ENCODE assay signal across 12 cellular contexts in genomic region chr17:17800504-17801021, GRCh38.
"Had no signal": no experiment of that assay in that cellular context is flagged by ENCODE, and none has a peak within 500 bp of the region (broad histone marks: within the 10 kb centered on the region; RNA-seq: fewer than 3 reads in every experiment).

No MANE protein-coding gene starts in this region.

- H3K4me1 Mint-ChIP-seq: activated CD4-positive, alpha-beta memory T cell treated with anti-CD3 and anti-CD28 coated beads, Interleukin-2, amount 10 ng/mL, durations not matched to agents 7 days and 5 days; activated CD4-positive, alpha-beta T cell treated with anti-CD3 and anti-CD28 coated beads for 36 hours had no signal

- H3K36me3 Mint-ChIP-seq: natural killer cell had no signal

- DNase-seq: activated CD4-positive, alpha-beta memory T cell treated with anti-CD3 and anti-CD28 coated beads, Interleukin-2, amount 10 ng/mL, durations not matched to agents 7 days and 5 days; activated CD4-positive, alpha-beta T cell treated with anti-CD3 and anti-CD28 coated beads for 36 hours; activated naive CD4-positive, alpha-beta T cell; cortex of kidney; left colon; natural killer cell; occipital lobe; stimulated activated CD4-positive, alpha-beta T cell treated with anti-CD3 and anti-CD28 coated beads, Interleukin-2, amount 100 ng/mL, for 48 hours; stimulated activated naive CD8-positive, alpha-beta T cell treated with anti-CD3 and anti-CD28 coated beads, Interleukin-15, Interleukin-2, amounts not matched to agents 100 U/mL and 50 U/mL, for 24 hours; T-helper 9 cell had no signal

- H3K27me3 Mint-ChIP-seq: activated CD4-positive, alpha-beta memory T cell treated with anti-CD3 and anti-CD28 coated beads, Interleukin-2, amount 10 ng/mL, durations not matched to agents 7 days and 5 days; activated CD4-positive, alpha-beta T cell treated with anti-CD3 and anti-CD28 coated beads for 36 hours; progenitor cell of endocrine pancreas had no signal

- H3K4me3 Mint-ChIP-seq: activated CD4-positive, alpha-beta memory T cell treated with anti-CD3 and anti-CD28 coated beads, Interleukin-2, amount 10 ng/mL, durations not matched to agents 7 days and 5 days; activated CD4-positive, alpha-beta T cell treated with anti-CD3 and anti-CD28 coated beads for 36 hours; natural killer cell had no signal

- H3K9me3 Mint-ChIP-seq: activated CD4-positive, alpha-beta memory T cell treated with anti-CD3 and anti-CD28 coated beads, Interleukin-2, amount 10 ng/mL, durations not matched to agents 7 days and 5 days; natural killer cell had no signal

- H3K27ac Mint-ChIP-seq: activated CD4-positive, alpha-beta memory T cell treated with anti-CD3 and anti-CD28 coated beads, Interleukin-2, amount 10 ng/mL, durations not matched to agents 7 days and 5 days; activated CD4-positive, alpha-beta T cell treated with anti-CD3 and anti-CD28 coated beads for 36 hours; natural killer cell; progenitor cell of endocrine pancreas had no signal

- ATAC-seq: activated CD4-positive, alpha-beta T cell treated with anti-CD3 and anti-CD28 coated beads for 36 hours; esophagus mucosa; natural killer cell; stimulated activated naive CD8-positive, alpha-beta T cell treated with anti-CD3 and anti-CD28 coated beads, Interleukin-15, Interleukin-2, amounts not matched to agents 100 U/mL and 50 U/mL, for 24 hours had no signal
